Comparison of ENCODE assay signal across 9 cellular contexts in the genomic region with DNA sequence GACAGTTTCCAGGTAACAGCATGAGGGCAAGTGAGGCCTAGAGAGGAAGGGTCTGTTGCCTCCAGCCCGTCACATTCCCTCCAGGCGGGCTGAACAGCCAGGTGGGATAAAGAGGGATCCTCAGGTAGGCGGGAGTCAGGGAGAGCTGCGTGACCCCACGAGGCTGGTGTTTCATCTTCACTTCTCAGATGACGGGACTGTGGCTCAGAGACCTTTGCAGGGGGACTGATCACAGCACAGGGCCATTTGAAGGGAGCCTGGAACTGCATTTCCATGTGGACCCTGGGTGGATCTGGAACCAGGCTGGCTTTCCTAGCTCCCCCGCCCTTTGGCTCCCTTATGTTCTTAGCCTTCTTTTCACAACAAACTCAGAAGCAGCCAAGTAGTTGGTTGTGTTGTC. TPM values are rescaled to one million over a fixed set of nuclear protein-coding genes. Genes with fewer than 3 reads are reported as not detected.
A peak's percentile ranks its signal among the peaks of the same experiment; 100 is the strongest.
DNase-seq lines count a peak whose midpoint lies in the region; ATAC-seq and TF ChIP-seq lines count a peak whose summit lies in the region.
"Had no signal": no experiment of that assay in that cellular context is flagged by ENCODE, and none has a peak within 500 bp of the region (broad histone marks: within the 10 kb centered on the region; RNA-seq: fewer than 3 reads in every experiment).

No MANE protein-coding gene starts in this region.

- no peak for TF ChIP-seq POLR2A in heart left ventricle (IDR thresholded peaks at IDR 0.05)
- TF ChIP-seq POLR2A in upper lobe of left lung (IDR thresholded peaks at IDR 0.05) = no peak

- peak in 3 of 5 donors; percentile 8 to 19 (median 13) for DNase-seq in heart left ventricle
- no peak for DNase-seq in right cardiac atrium
- peak in 1 of 2 donors; percentile 44 for DNase-seq in ascending aorta (ENCODE audit: low spot score in 2 of 2)
- peak; percentile 41 for DNase-seq in mesenteric fat pad (ENCODE audit: low spot score)
- no peak for DNase-seq in upper lobe of left lung
- DNase-seq in SJCRH30 = no peak
- DNase-seq in OCI-M1 (lab: John Stamatoyannopoulos, UW) = no peak
- DNase-seq: NCI-H1930 had no signal

- H3K36me3 ChIP-seq in heart left ventricle (peaks cover 0 to 49% (median 18%) of the 10 kb centered on the region in 9 donors), ascending aorta (peaks cover 17 to 27% of the 10 kb centered on the region in 2 donors), upper lobe of left lung (peaks cover 5 to 43% (median 27%) of the 10 kb centered on the region in 4 donors), SJCRH30 (no peaks in the 10 kb centered on the region)

- H3K27ac ChIP-seq in heart left ventricle = peak overlapping the region in 11 of 12 donors; percentile 0 to 89 (median 79)
- no peak overlapping the region for H3K27ac ChIP-seq in right cardiac atrium (ENCODE audit: low read length)
- peak overlapping the region; percentile 28 to 34 for H3K27ac ChIP-seq in ascending aorta
- H3K27ac ChIP-seq in upper lobe of left lung = peak overlapping the region; percentile 40 to 89 (median 74)
- H3K27ac ChIP-seq in SJCRH30 = no peak overlapping the region

- 89 to 94% (median 92%) methylated on average over 2 to 7 of the region's 7 CpGs for WGBS in heart left ventricle, 4 donors
- 88% methylated on average over 7 of the region's 7 CpGs for WGBS in right cardiac atrium
- WGBS in upper lobe of left lung, 2 donors = 93 to 99% methylated on average over 7 of the region's 7 CpGs

- H3K4me1 ChIP-seq in heart left ventricle = peaks cover 20 to 100% (median 95%) of the 10 kb centered on the region in 12 donors
- H3K4me1 ChIP-seq in right cardiac atrium (ENCODE audit: control insufficient read depth, insufficient read depth, low read length) = peaks cover 28% of the 10 kb centered on the region
- H3K4me1 ChIP-seq in ascending aorta = peaks cover 4 to 20% of the 10 kb centered on the region in 2 donors
- H3K4me1 ChIP-seq in upper lobe of left lung = peaks cover 79 to 92% (median 87%) of the 10 kb centered on the region in 4 donors
- H3K4me1 ChIP-seq in SJCRH30 = peaks cover 25% of the 10 kb centered on the region

- H3K9me3 ChIP-seq in heart left ventricle (no peaks in the 10 kb centered on the region), right cardiac atrium (ENCODE audit: control insufficient read depth, low read length) (no peaks in the 10 kb centered on the region), ascending aorta (no peaks in the 10 kb centered on the region), upper lobe of left lung (no peaks in the 10 kb centered on the region), SJCRH30 (replicated peaks) (no peaks in the 10 kb centered on the region)

- ATAC-seq in heart left ventricle (no peak), right cardiac atrium (no peak), upper lobe of left lung (ENCODE audit: low FRiP score in 2 of 2) (no peak), GM18498 (IDR thresholded peaks at IDR 0.05; ENCODE audit: unreplicated experiment) (no peak)

- intact Hi-C loops in heart left ventricle (cut with DNase I) = no loop called here
- intact Hi-C loops in right cardiac atrium (cut with DNase I) = no loop called here
- intact Hi-C loops in ascending aorta (cut with DNase I) = no loop called here

- TF ChIP-seq CTCF in heart left ventricle (IDR thresholded peaks at IDR 0.05) (no peak), ascending aorta (IDR thresholded peaks at IDR 0.05) (no peak), upper lobe of left lung (IDR thresholded peaks at IDR 0.05) (no peak)

- H3K27me3 ChIP-seq in heart left ventricle (no peaks in the 10 kb centered on the region), right cardiac atrium (ENCODE audit: control insufficient read depth, insufficient read depth) (no peaks in the 10 kb centered on the region), ascending aorta (no peaks in the 10 kb centered on the region), upper lobe of left lung (no peaks in the 10 kb centered on the region), SJCRH30 (no peaks in the 10 kb centered on the region)

- no peak overlapping the region for H3K4me3 ChIP-seq in heart left ventricle
- no peak overlapping the region for H3K4me3 ChIP-seq in right cardiac atrium (ENCODE audit: low read length)
- H3K4me3 ChIP-seq in ascending aorta = no peak overlapping the region
- no peak overlapping the region for H3K4me3 ChIP-seq in upper lobe of left lung
- no peak overlapping the region for H3K4me3 ChIP-seq in SJCRH30

- TF ChIP-seq EP300 in upper lobe of left lung (IDR thresholded peaks at IDR 0.05) = no peak

RNA-seq across cellular contexts. Expression of a gene that starts 37.4 kb away (rescaled TPM):
- 10 to 100 TPM; 35.8 to 76.7 (median 40.3) TPM for total RNA-seq in heart left ventricle
- polyA plus RNA-seq in heart left ventricle = 10 to 100 TPM; 11.3 to 16.8 TPM
- total RNA-seq in right cardiac atrium = 10 to 100 TPM; 24.9 to 31.2 (median 29.2) TPM
- polyA plus RNA-seq in right cardiac atrium = 10.3 TPM
- 124 TPM for total RNA-seq in ascending aorta
- 43.3 TPM for total RNA-seq in mesenteric fat pad
- 100 to 1,000 TPM in 1 of 6 donors, 10 to 100 TPM in 5; 24.8 to 128 (median 52.5) TPM for total RNA-seq in upper lobe of left lung
- total RNA-seq in SJCRH30 (2014; rRNA removed; shearing (Covaris generic)) = 11.1 and 13.2 TPM in 2 replicates

Comparison
In these comparisons a context has a peak if more than half of its experiments do, and no peak if none do; other contexts are left out.
1. DNase-seq: peak in heart left ventricle (3 of 5) and mesenteric fat pad (single experiment); none in right cardiac atrium (0 of 3), upper lobe of left lung (0 of 2), SJCRH30 (0 of 2) and OCI-M1 (single experiment).
2. H3K27ac ChIP-seq: peak in heart left ventricle (11 of 12), ascending aorta (2 of 2) and upper lobe of left lung (4 of 4); none in right cardiac atrium (single experiment) and SJCRH30 (single experiment).